ENCODE assay signal across 15 cellular contexts in the genomic region with DNA sequence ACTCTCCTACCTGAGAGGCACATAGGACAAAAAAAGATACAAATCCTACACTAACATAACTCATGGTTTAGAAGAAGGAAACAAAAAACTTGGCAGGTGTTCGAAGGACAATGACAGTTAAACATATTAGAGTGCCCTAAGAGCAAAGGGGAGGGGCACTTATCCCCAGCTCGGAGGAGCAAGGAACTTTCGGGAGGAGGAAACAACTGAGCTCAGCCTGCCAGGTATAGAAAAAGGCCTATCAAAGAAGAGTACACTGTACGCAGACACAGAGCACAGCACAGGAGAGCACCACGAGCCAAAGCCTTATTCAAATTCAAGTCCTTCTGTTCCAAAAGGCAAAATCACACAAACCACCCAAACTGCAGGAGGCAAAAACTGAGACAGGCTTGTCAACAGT.
DNase-seq lines count a peak whose midpoint lies in the region; ATAC-seq and TF ChIP-seq lines count a peak whose summit lies in the region.
"Had no signal": no experiment of that assay in that cellular context is flagged by ENCODE, and none has a peak within 500 bp of the region (broad histone marks: within the 10 kb centered on the region; RNA-seq: fewer than 3 reads in every experiment).

No MANE protein-coding gene starts in this region.

- H3K4me1 ChIP-seq in mesenchymal stem cell (ENCODE audit: control insufficient read depth, insufficient read depth, low read depth, low read length) (peaks cover 11% of the 10 kb centered on the region), stomach smooth muscle (ENCODE audit: control insufficient read depth, insufficient read depth, low read length) (peaks cover 30% of the 10 kb centered on the region)
- H3K4me1 ChIP-seq: testis had no signal

- H2BK5ac ChIP-seq in mesenchymal stem cell (ENCODE audit: low read depth, low read length, poor library complexity, severe bottlenecking): no peak overlapping the region

- H3K27me3 ChIP-seq in mesenchymal stem cell (ENCODE audit: control insufficient read depth in 1 of 2, insufficient read depth in 1 of 2, low read length in 2 of 2) (no peaks in the 10 kb centered on the region), stomach smooth muscle (ENCODE audit: control insufficient read depth in 1 of 2, insufficient read depth in 2 of 2, low read length in 2 of 2) (no peaks in the 10 kb centered on the region)
- H3K27me3 ChIP-seq: body of pancreas, testis had no signal

- H2BK12ac ChIP-seq in mesenchymal stem cell (ENCODE audit: low read length in 2 of 2): peak overlapping the region in 1 of 2 experiments; percentile 34

- H3K23ac ChIP-seq in mesenchymal stem cell (ENCODE audit: low read length in 2 of 2): no peak overlapping the region

- no peak overlapping the region for H2BK120ac ChIP-seq in mesenchymal stem cell (ENCODE audit: low read depth, low read length)

- H2AFZ ChIP-seq in mesenchymal stem cell (ENCODE audit: low read depth, low read length): no peak overlapping the region

- no peak overlapping the region for H4K91ac ChIP-seq in mesenchymal stem cell (ENCODE audit: low read length)

- H2BK15ac ChIP-seq in mesenchymal stem cell (ENCODE audit: low read depth, poor library complexity, severe bottlenecking): no peak overlapping the region

- no peak overlapping the region for H3K4me3 ChIP-seq in mesenchymal stem cell (ENCODE audit: insufficient read depth in 1 of 2, low read depth in 1 of 2, low read length in 2 of 2)
- H3K4me3 ChIP-seq in stomach smooth muscle (ENCODE audit: low read length in 2 of 2): peak overlapping the region in 1 of 2 donors; percentile 36
- H3K4me3 ChIP-seq: body of pancreas, testis had no signal

- H3K9ac ChIP-seq in mesenchymal stem cell (ENCODE audit: low read length) (peak overlapping the region; percentile 7), stomach smooth muscle (ENCODE audit: low read length in 2 of 2) (peak overlapping the region; percentile 2 to 37)

- DNase-seq in NCI-H526 treated with DMSO at 0.1 percent for 48 hours (lab: John Stamatoyannopoulos, UW): peak; percentile 2
- no peak for DNase-seq in NCI-H526 (lab: John Stamatoyannopoulos, UW)
- DNase-seq in mesenchymal stem cell: no peak
- DNase-seq in activated T-cell treated with anti-CD3 and anti-CD28 coated beads, Interleukin-2, amount 50 U/mL, for 48 hours: no peak
- DNase-seq in T-helper 2 cell treated with Interferon-gamma antibody and Interleukin-4, amounts not matched to agents 5 μg/mL and 100 μg/mL, for 36 hours (ENCODE audit: low spot score): no peak
- DNase-seq: ACHN; activated naive CD4-positive, alpha-beta T cell treated with anti-CD3 and anti-CD28 coated beads for 36 hours; H7; NCI-H1092 treated with DMSO at 0.1 percent for 48 hours; occipital lobe; testis had no signal

- no peak overlapping the region for H3K14ac ChIP-seq in mesenchymal stem cell (ENCODE audit: low read length in 2 of 2)

- peaks cover 7 to 18% (median 13%) of the 10 kb centered on the region in 5 experiments for H3K9me3 Mint-ChIP-seq in brain
- peaks cover 7% of the 10 kb centered on the region for H3K9me3 Mint-ChIP-seq in T-helper 2 cell treated with Interferon-gamma antibody and Interleukin-4, amounts not matched to agents 5 μg/mL and 100 μg/mL, for 36 hours

- no peak overlapping the region for H3K18ac ChIP-seq in mesenchymal stem cell (ENCODE audit: low read depth in 1 of 2, low read length in 2 of 2)

- peaks cover 61% of the 10 kb centered on the region for H3K4me1 Mint-ChIP-seq in brain
- H3K4me1 Mint-ChIP-seq in T-helper 2 cell treated with Interferon-gamma antibody and Interleukin-4, amounts not matched to agents 5 μg/mL and 100 μg/mL, for 36 hours (ENCODE audit: low read depth): peaks cover 5% of the 10 kb centered on the region

- H2AK5ac ChIP-seq in mesenchymal stem cell (ENCODE audit: low read length, severe bottlenecking): peak overlapping the region; percentile 34

- no peak overlapping the region for H3K4ac ChIP-seq in mesenchymal stem cell (ENCODE audit: low read depth in 1 of 2, low read length in 2 of 2)

- no peak for TF ChIP-seq CTCF in brain (conservative IDR thresholded peaks at IDR 0.05)

- H3K4me3 Mint-ChIP-seq in brain: peak overlapping the region in 1 of 5 experiments; percentile 46
- no peak overlapping the region for H3K4me3 Mint-ChIP-seq in T-helper 2 cell treated with Interferon-gamma antibody and Interleukin-4, amounts not matched to agents 5 μg/mL and 100 μg/mL, for 36 hours
- H3K4me3 Mint-ChIP-seq: activated naive CD4-positive, alpha-beta T cell treated with anti-CD3 and anti-CD28 coated beads for 36 hours had no signal

- no peak for ATAC-seq in HG02588 (IDR thresholded peaks at IDR 0.05; ENCODE audit: unreplicated experiment)
- ATAC-seq: body of pancreas had no signal

- H3K27ac Mint-ChIP-seq in brain: peak overlapping the region; percentile 37 to 87 (median 58)
- H3K27ac Mint-ChIP-seq in T-helper 2 cell treated with Interferon-gamma antibody and Interleukin-4, amounts not matched to agents 5 μg/mL and 100 μg/mL, for 36 hours: no peak overlapping the region
- H3K27ac Mint-ChIP-seq: activated naive CD4-positive, alpha-beta T cell treated with anti-CD3 and anti-CD28 coated beads for 36 hours had no signal

- H3K36me3 Mint-ChIP-seq in brain: peaks cover 80% of the 10 kb centered on the region
- peaks cover 26% of the 10 kb centered on the region for H3K36me3 Mint-ChIP-seq in T-helper 2 cell treated with Interferon-gamma antibody and Interleukin-4, amounts not matched to agents 5 μg/mL and 100 μg/mL, for 36 hours (ENCODE audit: low read depth)

- H4K8ac ChIP-seq in mesenchymal stem cell (ENCODE audit: low read length): no peak overlapping the region

- H3K27me3 Mint-ChIP-seq in brain: peaks cover 7% of the 10 kb centered on the region
- H3K27me3 Mint-ChIP-seq in T-helper 2 cell treated with Interferon-gamma antibody and Interleukin-4, amounts not matched to agents 5 μg/mL and 100 μg/mL, for 36 hours (ENCODE audit: low read depth): no peaks in the 10 kb centered on the region

- H3K27ac ChIP-seq in mesenchymal stem cell (ENCODE audit: low read length, poor library complexity, severe bottlenecking): no peak overlapping the region
- H3K27ac ChIP-seq in stomach smooth muscle (ENCODE audit: low read length): peak overlapping the region; percentile 66
- H3K27ac ChIP-seq: testis had no signal

- no peak overlapping the region for H3K4me2 ChIP-seq in mesenchymal stem cell (ENCODE audit: low read length, poor library complexity, severe bottlenecking)

- WGBS in mesenchymal stem cell: 87% methylated on average over 5 of the region's 5 CpGs

- H3K9me3 ChIP-seq in mesenchymal stem cell (ENCODE audit: control insufficient read depth, low read length) (no peaks in the 10 kb centered on the region), stomach smooth muscle (ENCODE audit: control insufficient read depth in 2 of 2, low read length in 2 of 2) (peaks cover 0 to 5% of the 10 kb centered on the region in 2 donors)
- H3K9me3 ChIP-seq: body of pancreas, testis had no signal

- H3K79me1 ChIP-seq in mesenchymal stem cell (replicated peaks; ENCODE audit: low read length, poor library complexity, severe bottlenecking): peaks cover 33% of the 10 kb centered on the region

- H3K36me3 ChIP-seq in mesenchymal stem cell (ENCODE audit: control insufficient read depth in 1 of 2, insufficient read depth in 2 of 2, low read depth in 1 of 2, low read length in 2 of 2) (peaks cover 8 to 43% of the 10 kb centered on the region in 2 experiments), stomach smooth muscle (ENCODE audit: control insufficient read depth in 2 of 2, insufficient read depth in 2 of 2, low read length in 2 of 2) (peaks cover 5 to 7% of the 10 kb centered on the region in 2 donors)
